21 cellular contexts compared by ENCODE assay signal in the genomic region with DNA sequence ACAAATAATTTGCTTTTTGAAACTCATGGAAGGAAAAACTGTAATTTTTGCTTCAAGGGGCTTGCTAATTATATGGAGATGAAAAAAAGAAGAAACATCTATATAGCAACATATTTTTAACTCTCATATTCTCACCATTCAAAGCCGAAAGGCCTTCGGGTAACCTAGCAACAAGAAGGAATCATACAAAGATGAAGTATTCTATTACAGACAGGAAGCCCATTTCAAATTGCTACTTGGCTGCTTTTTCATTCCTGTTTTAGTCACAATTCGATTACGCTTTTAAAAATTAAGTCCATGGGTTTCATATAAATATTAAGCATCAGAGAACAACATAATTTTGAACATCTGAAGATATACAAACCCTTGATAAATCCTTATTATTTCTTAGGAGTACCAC. TPM values are rescaled to one million over a fixed set of nuclear protein-coding genes. Genes with fewer than 3 reads are reported as not detected.
DNase-seq lines count a peak whose midpoint lies in the region; ATAC-seq lines count a peak whose summit lies in the region.
"Had no signal": no experiment of that assay in that cellular context is flagged by ENCODE, and none has a peak within 500 bp of the region (broad histone marks: within the 10 kb centered on the region; RNA-seq: fewer than 3 reads in every experiment).

No MANE protein-coding gene starts in this region.

- H3K4me1 Mint-ChIP-seq in activated CD8-positive, alpha-beta T cell treated with anti-CD3 and anti-CD28 coated beads, Interleukin-2, amount 10 ng/mL, durations not matched to agents 7 days and 5 days (ENCODE audit: low read depth) = peaks cover 9% of the 10 kb centered on the region

- H3K27me3 Mint-ChIP-seq in activated CD8-positive, alpha-beta T cell treated with anti-CD3 and anti-CD28 coated beads, Interleukin-2, amount 10 ng/mL, durations not matched to agents 7 days and 5 days (ENCODE audit: low read depth) = no peaks in the 10 kb centered on the region
- H3K27me3 Mint-ChIP-seq: type B pancreatic cell had no signal

- intact Hi-C loops in sciatic nerve (cut with DNase I) = no loop called here

- POLR2A ChIA-PET in activated CD8-positive, alpha-beta T cell treated with anti-CD3 and anti-CD28 coated beads, Interleukin-2, amount 10 ng/mL, durations not matched to agents 7 days and 5 days (lab: Charles Lee) = no interaction called here

- DNase-seq in LHCN-M2 (ENCODE audit: low read depth) (peak; percentile 33), NCI-H1436 treated with DMSO at 0.1 percent for 48 hours (lab: John Stamatoyannopoulos, UW) (peak; percentile 71), NCI-H748 (lab: John Stamatoyannopoulos, UW; ENCODE audit: unreplicated experiment) (peak; percentile 75), fibroblast of peridontal ligament (ENCODE audit: extremely low read depth) (peak; percentile 66), substantia nigra (lab: John Stamatoyannopoulos, UW) (no peak), sciatic nerve (ENCODE audit: low spot score) (no peak)
- DNase-seq in activated CD8-positive, alpha-beta T cell treated with anti-CD3 and anti-CD28 coated beads, Interleukin-2, amount 10 ng/mL, durations not matched to agents 7 days and 5 days = no peak
- DNase-seq: activated CD8-positive, alpha-beta memory T cell treated with anti-CD3 and anti-CD28 coated beads for 24 hours; activated naive CD4-positive, alpha-beta T cell treated with anti-CD3 and anti-CD28 coated beads, Interleukin-2, amount 50 U/mL, for 16 hours; activated T-cell treated with anti-CD3 and anti-CD28 coated beads, Interleukin-2, amount 50 U/mL, for 72 hours; ovary; stimulated activated naive CD4-positive, alpha-beta T cell had no signal

- peaks cover 19% of the 10 kb centered on the region for H3K36me3 Mint-ChIP-seq in activated CD8-positive, alpha-beta T cell treated with anti-CD3 and anti-CD28 coated beads, Interleukin-2, amount 10 ng/mL, durations not matched to agents 7 days and 5 days (ENCODE audit: low read depth)

- H3K27ac Mint-ChIP-seq in activated CD8-positive, alpha-beta T cell treated with anti-CD3 and anti-CD28 coated beads, Interleukin-2, amount 10 ng/mL, durations not matched to agents 7 days and 5 days = no peak overlapping the region
- H3K27ac Mint-ChIP-seq: activated T-cell treated with anti-CD3 and anti-CD28 coated beads, Interleukin-2, amount 50 U/mL, for 72 hours; GM23338; type B pancreatic cell had no signal

- ATAC-seq in sciatic nerve = no peak
- ATAC-seq in HG02870 (IDR thresholded peaks at IDR 0.05; ENCODE audit: unreplicated experiment) = no peak
- ATAC-seq in activated CD8-positive, alpha-beta T cell treated with anti-CD3 and anti-CD28 coated beads, Interleukin-2, amount 10 ng/mL, durations not matched to agents 7 days and 5 days = no peak
- ATAC-seq: activated T-cell treated with anti-CD3 and anti-CD28 coated beads, Interleukin-2, amount 50 U/mL, for 72 hours; GM23338; right cardiac atrium had no signal

- CTCF ChIA-PET in activated CD8-positive, alpha-beta T cell treated with anti-CD3 and anti-CD28 coated beads, Interleukin-2, amount 10 ng/mL, durations not matched to agents 7 days and 5 days (lab: Charles Lee) = no interaction called here

- H3K4me3 Mint-ChIP-seq in activated CD8-positive, alpha-beta T cell treated with anti-CD3 and anti-CD28 coated beads, Interleukin-2, amount 10 ng/mL, durations not matched to agents 7 days and 5 days = no peak overlapping the region
- H3K4me3 Mint-ChIP-seq: activated T-cell treated with anti-CD3 and anti-CD28 coated beads, Interleukin-2, amount 50 U/mL, for 72 hours; GM23338; type B pancreatic cell had no signal

- no peak overlapping the region for H3K27ac ChIP-seq in substantia nigra (ENCODE audit: low read depth, low read length, poor library complexity, severe bottlenecking)
- H3K27ac ChIP-seq: hepatocyte, KMS-11, ovary had no signal

- no peaks in the 10 kb centered on the region for H3K9me3 Mint-ChIP-seq in activated CD8-positive, alpha-beta T cell treated with anti-CD3 and anti-CD28 coated beads, Interleukin-2, amount 10 ng/mL, durations not matched to agents 7 days and 5 days (ENCODE audit: insufficient read depth)
- H3K9me3 Mint-ChIP-seq: activated T-cell treated with anti-CD3 and anti-CD28 coated beads, Interleukin-2, amount 50 U/mL, for 72 hours; GM23338; type B pancreatic cell had no signal

RNA-seq across cellular contexts. Expression of gene RNU4ATAC, which starts 39.1 kb away (rescaled TPM):
- total RNA-seq in LHCN-M2 (2014; rRNA removed) (under 0.01 TPM in 1 of 2 replicates, not detected in the other), sciatic nerve (not detected)
- polyA plus RNA-seq in LHCN-M2 (2012) = not detected
- not detected for total RNA-seq in activated CD8-positive, alpha-beta T cell treated with anti-CD3 and anti-CD28 coated beads, Interleukin-2, amount 10 ng/mL, durations not matched to agents 7 days and 5 days
- total RNA-seq: activated T-cell treated with anti-CD3 and anti-CD28 coated beads, Interleukin-2, amount 50 U/mL, for 72 hours; GM23338; hepatocyte; HT-29; ovary; RPMI7951 had no signal
- polyA plus RNA-seq: GM23338, keratinocyte, ovary, right cardiac atrium had no signal

Comparison
In these comparisons a context has a peak if more than half of its experiments do, and no peak if none do; other contexts are left out.
1. DNase-seq: peak in LHCN-M2 (single experiment), NCI-H1436 treated with DMSO at 0.1 percent for 48 hours (single experiment), NCI-H748 (single experiment) and fibroblast of peridontal ligament (single experiment); none in substantia nigra (0 of 49), sciatic nerve (single experiment) and activated CD8-positive, alpha-beta T cell treated with anti-CD3 and anti-CD28 coated beads, Interleukin-2, amount 10 ng/mL, durations not matched to agents 7 days and 5 days (single experiment).